ENCODE assay signal across 9 cellular contexts in genomic region chr1:6207075-6207885, GRCh38. TPM values are rescaled to one million over a fixed set of nuclear protein-coding genes. Genes with fewer than 3 reads are reported as not detected.
DNase-seq lines count a peak whose midpoint lies in the region; ATAC-seq and TF ChIP-seq lines count a peak whose summit lies in the region.
"Had no signal": no experiment of that assay in that cellular context is flagged by ENCODE, and none has a peak within 500 bp of the region (broad histone marks: within the 10 kb centered on the region; RNA-seq: fewer than 3 reads in every experiment).

No MANE protein-coding gene starts in this region.

- ATAC-seq in activated naive CD4-positive, alpha-beta T cell treated with anti-CD3 and anti-CD28 coated beads, Interleukin-2, amount 50 U/mL, for 72 hours: no peak
- ATAC-seq in right cardiac atrium (peak in 1 of 2 donors; percentile 12), HG03342 (IDR thresholded peaks at IDR 0.05; ENCODE audit: unreplicated experiment) (no peak)

- H3K27ac ChIP-seq in right cardiac atrium (ENCODE audit: low read length) (peak overlapping the region; percentile 57), stomach (no peak overlapping the region)

- peak overlapping the region; percentile 62 for H3K4me3 ChIP-seq in right cardiac atrium (ENCODE audit: low read length)
- peak overlapping the region; percentile 58 to 78 (median 58) for H3K4me3 ChIP-seq in stomach

- no peaks in the 10 kb centered on the region for H3K9me3 Mint-ChIP-seq in activated naive CD4-positive, alpha-beta T cell treated with anti-CD3 and anti-CD28 coated beads, Interleukin-2, amount 50 U/mL, for 24 hours
- H3K9me3 Mint-ChIP-seq in activated naive CD4-positive, alpha-beta T cell treated with anti-CD3 and anti-CD28 coated beads, Interleukin-2, amount 50 U/mL, for 72 hours: no peaks in the 10 kb centered on the region
- no peaks in the 10 kb centered on the region for H3K9me3 Mint-ChIP-seq in activated T-helper 1 cell treated with anti-CD3 and anti-CD28 coated beads, Interleukin-12 subunit alpha, Interleukin-12 subunit beta, Interleukin-2, Interleukin-4 antibody, amounts not matched to agents 30 ng/mL and 10 ng/mL and 1 ng/mL, durations not matched to agents 14 hours and 24 hours and 36 hours

- H3K4me1 ChIP-seq in right cardiac atrium (ENCODE audit: control insufficient read depth, insufficient read depth, low read length) (no peaks in the 10 kb centered on the region), stomach (peaks cover 37 to 54% (median 48%) of the 10 kb centered on the region in 4 donors)
- H3K4me1 ChIP-seq: BE2C had no signal

- peaks cover 15% of the 10 kb centered on the region for H3K27me3 Mint-ChIP-seq in activated naive CD4-positive, alpha-beta T cell treated with anti-CD3 and anti-CD28 coated beads, Interleukin-2, amount 50 U/mL, for 24 hours
- peaks cover 2% of the 10 kb centered on the region for H3K27me3 Mint-ChIP-seq in activated T-helper 1 cell treated with anti-CD3 and anti-CD28 coated beads, Interleukin-12 subunit alpha, Interleukin-12 subunit beta, Interleukin-2, Interleukin-4 antibody, amounts not matched to agents 30 ng/mL and 10 ng/mL and 1 ng/mL, durations not matched to agents 14 hours and 24 hours and 36 hours (ENCODE audit: insufficient read depth)

- H3K27ac Mint-ChIP-seq in activated naive CD4-positive, alpha-beta T cell treated with anti-CD3 and anti-CD28 coated beads, Interleukin-2, amount 50 U/mL, for 24 hours: no peak overlapping the region
- no peak overlapping the region for H3K27ac Mint-ChIP-seq in activated naive CD4-positive, alpha-beta T cell treated with anti-CD3 and anti-CD28 coated beads, Interleukin-2, amount 50 U/mL, for 72 hours
- H3K27ac Mint-ChIP-seq in activated T-helper 1 cell treated with anti-CD3 and anti-CD28 coated beads, Interleukin-12 subunit alpha, Interleukin-12 subunit beta, Interleukin-2, Interleukin-4 antibody, amounts not matched to agents 30 ng/mL and 10 ng/mL and 1 ng/mL, durations not matched to agents 14 hours and 24 hours and 36 hours: peak overlapping the region; percentile 61

- TF ChIP-seq POLR2A in stomach (IDR thresholded peaks at IDR 0.05): no peak

- peaks cover 3% of the 10 kb centered on the region for H3K4me1 Mint-ChIP-seq in activated naive CD4-positive, alpha-beta T cell treated with anti-CD3 and anti-CD28 coated beads, Interleukin-2, amount 50 U/mL, for 24 hours
- peaks cover 14% of the 10 kb centered on the region for H3K4me1 Mint-ChIP-seq in activated T-helper 1 cell treated with anti-CD3 and anti-CD28 coated beads, Interleukin-12 subunit alpha, Interleukin-12 subunit beta, Interleukin-2, Interleukin-4 antibody, amounts not matched to agents 30 ng/mL and 10 ng/mL and 1 ng/mL, durations not matched to agents 14 hours and 24 hours and 36 hours (ENCODE audit: low read depth)

- no peaks in the 10 kb centered on the region for H3K36me3 Mint-ChIP-seq in activated naive CD4-positive, alpha-beta T cell treated with anti-CD3 and anti-CD28 coated beads, Interleukin-2, amount 50 U/mL, for 24 hours
- no peaks in the 10 kb centered on the region for H3K36me3 Mint-ChIP-seq in activated naive CD4-positive, alpha-beta T cell treated with anti-CD3 and anti-CD28 coated beads, Interleukin-2, amount 50 U/mL, for 72 hours
- peaks cover 13% of the 10 kb centered on the region for H3K36me3 Mint-ChIP-seq in activated T-helper 1 cell treated with anti-CD3 and anti-CD28 coated beads, Interleukin-12 subunit alpha, Interleukin-12 subunit beta, Interleukin-2, Interleukin-4 antibody, amounts not matched to agents 30 ng/mL and 10 ng/mL and 1 ng/mL, durations not matched to agents 14 hours and 24 hours and 36 hours (ENCODE audit: low read depth)

- H3K9me3 ChIP-seq in right cardiac atrium (ENCODE audit: control insufficient read depth, low read length) (no peaks in the 10 kb centered on the region), stomach (no peaks in the 10 kb centered on the region)
- H3K9me3 ChIP-seq: BE2C had no signal

- 63% methylated on average over 19 of the region's 19 CpGs for WGBS in right cardiac atrium
- 83 to 93% (median 86%) methylated on average over 15 to 19 of the region's 19 CpGs for WGBS in stomach, 5 donors

- TF ChIP-seq EP300 in stomach (IDR thresholded peaks at IDR 0.05): no peak

- TF ChIP-seq CTCF in stomach (IDR thresholded peaks at IDR 0.05): no peak

- intact Hi-C loops in activated T-helper 1 cell treated with anti-CD3 and anti-CD28 coated beads, Interleukin-12 subunit alpha, Interleukin-12 subunit beta, Interleukin-2, Interleukin-4 antibody, amounts not matched to agents 30 ng/mL and 10 ng/mL and 1 ng/mL, durations not matched to agents 14 hours and 24 hours and 36 hours (cut with micrococcal nuclease): loop anchor here (2.0 kb wide), 1 partner anchor 396 kb away; the partner anchor contains the start of gene KLHL21
- intact Hi-C loops in right cardiac atrium (cut with DNase I) (no loop called here), stomach (cut with DNase I; ENCODE audit: low total_unique reads) (loop anchor here (10.0 kb wide), 1 partner anchor 212 kb away; the partner anchor contains the start of gene NPHP4)

- no peak for DNase-seq in activated naive CD4-positive, alpha-beta T cell treated with anti-CD3 and anti-CD28 coated beads, Interleukin-2, amount 50 U/mL, for 72 hours (ENCODE audit: low spot score in 2 of 2)
- no peak for DNase-seq in activated T-helper 1 cell treated with anti-CD3 and anti-CD28 coated beads, Interleukin-12 subunit alpha, Interleukin-12 subunit beta, Interleukin-2, Interleukin-4 antibody, amounts not matched to agents 30 ng/mL and 10 ng/mL and 1 ng/mL, durations not matched to agents 14 hours and 24 hours and 36 hours (ENCODE audit: low spot score)
- DNase-seq in right cardiac atrium: peak in 1 of 3 donors; percentile 80
- no peak for DNase-seq in stomach
- no peak for DNase-seq in DMS 273 treated with DMSO at 0.1 percent for 48 hours (lab: John Stamatoyannopoulos, UW)
- no peak for DNase-seq in NCI-H187 treated with DMSO at 0.1 percent for 48 hours (lab: John Stamatoyannopoulos, UW)
- DNase-seq: BE2C had no signal

- H3K36me3 ChIP-seq in stomach: peaks cover 0 to 24% (median 16%) of the 10 kb centered on the region in 4 donors

- H3K27me3 ChIP-seq in right cardiac atrium (ENCODE audit: control insufficient read depth, insufficient read depth): no peaks in the 10 kb centered on the region
- peaks cover 0 to 41% (median 0%) of the 10 kb centered on the region in 3 donors for H3K27me3 ChIP-seq in stomach
- H3K27me3 ChIP-seq: BE2C had no signal

- peak overlapping the region; percentile 63 for H3K4me3 Mint-ChIP-seq in activated naive CD4-positive, alpha-beta T cell treated with anti-CD3 and anti-CD28 coated beads, Interleukin-2, amount 50 U/mL, for 24 hours
- peak overlapping the region; percentile 84 for H3K4me3 Mint-ChIP-seq in activated T-helper 1 cell treated with anti-CD3 and anti-CD28 coated beads, Interleukin-12 subunit alpha, Interleukin-12 subunit beta, Interleukin-2, Interleukin-4 antibody, amounts not matched to agents 30 ng/mL and 10 ng/mL and 1 ng/mL, durations not matched to agents 14 hours and 24 hours and 36 hours

RNA-seq across cellular contexts. Expression of gene RNF207, which starts 1.4 kb away (rescaled TPM):
- total RNA-seq in activated naive CD4-positive, alpha-beta T cell treated with anti-CD3 and anti-CD28 coated beads, Interleukin-2, amount 50 U/mL, for 72 hours: 10 to 100 TPM in 1 of 2 donors, 1 to 10 TPM in 1; 1.5 to 20.6 TPM
- total RNA-seq in activated T-helper 1 cell treated with anti-CD3 and anti-CD28 coated beads, Interleukin-12 subunit alpha, Interleukin-12 subunit beta, Interleukin-2, Interleukin-4 antibody, amounts not matched to agents 30 ng/mL and 10 ng/mL and 1 ng/mL, durations not matched to agents 14 hours and 24 hours and 36 hours: 65.8 and 71.6 TPM in 2 replicates
- total RNA-seq in right cardiac atrium: 10 to 100 TPM; 33.7 to 97.4 (median 63.7) TPM
- 55.2 TPM for polyA plus RNA-seq in right cardiac atrium
- 100 to 1,000 TPM in 1 of 5 donors, 10 to 100 TPM in 4; 11.9 to 112 (median 69.4) TPM for total RNA-seq in stomach
- polyA plus RNA-seq in stomach: 10 to 100 TPM in 1 of 3 donors, 1 to 10 TPM in 2; 1.5 to 17.5 (median 3.9) TPM

RNA-seq across cellular contexts. Expression of gene RPL22, which starts 7.9 kb away (rescaled TPM):
- 100 to 1,000 TPM; 514 to 595 TPM for total RNA-seq in activated naive CD4-positive, alpha-beta T cell treated with anti-CD3 and anti-CD28 coated beads, Interleukin-2, amount 50 U/mL, for 72 hours
- 421 and 457 TPM in 2 replicates for total RNA-seq in activated T-helper 1 cell treated with anti-CD3 and anti-CD28 coated beads, Interleukin-12 subunit alpha, Interleukin-12 subunit beta, Interleukin-2, Interleukin-4 antibody, amounts not matched to agents 30 ng/mL and 10 ng/mL and 1 ng/mL, durations not matched to agents 14 hours and 24 hours and 36 hours
- total RNA-seq in right cardiac atrium: 100 to 1,000 TPM; 247 to 309 (median 276) TPM
- 260 TPM for polyA plus RNA-seq in right cardiac atrium
- total RNA-seq in stomach: 100 to 1,000 TPM; 103 to 301 (median 166) TPM
- polyA plus RNA-seq in stomach: 100 to 1,000 TPM; 343 to 718 (median 413) TPM

RNA-seq across cellular contexts. Expression of gene CHD5, which starts 27.2 kb away (rescaled TPM):
- total RNA-seq in activated naive CD4-positive, alpha-beta T cell treated with anti-CD3 and anti-CD28 coated beads, Interleukin-2, amount 50 U/mL, for 72 hours: under 1 TPM; 0.47 to 0.59 TPM
- 0.62 and 0.83 TPM in 2 replicates for total RNA-seq in activated T-helper 1 cell treated with anti-CD3 and anti-CD28 coated beads, Interleukin-12 subunit alpha, Interleukin-12 subunit beta, Interleukin-2, Interleukin-4 antibody, amounts not matched to agents 30 ng/mL and 10 ng/mL and 1 ng/mL, durations not matched to agents 14 hours and 24 hours and 36 hours
- total RNA-seq in right cardiac atrium (under 1 TPM; 0.23 to 0.53 (median 0.35) TPM), stomach (under 1 TPM in 4 of 5 donors, not detected in 1; 0.29 to 0.92 (median 0.37) TPM)
- polyA plus RNA-seq in right cardiac atrium (0.29 TPM), stomach (under 1 TPM; 0.06 to 0.83 (median 0.15) TPM)

RNA-seq across cellular contexts. Expression of gene ICMT, which starts 28.5 kb away (rescaled TPM):
- 10 to 100 TPM; 31.6 to 34.1 TPM for total RNA-seq in activated naive CD4-positive, alpha-beta T cell treated with anti-CD3 and anti-CD28 coated beads, Interleukin-2, amount 50 U/mL, for 72 hours
- 65.0 and 65.9 TPM in 2 replicates for total RNA-seq in activated T-helper 1 cell treated with anti-CD3 and anti-CD28 coated beads, Interleukin-12 subunit alpha, Interleukin-12 subunit beta, Interleukin-2, Interleukin-4 antibody, amounts not matched to agents 30 ng/mL and 10 ng/mL and 1 ng/mL, durations not matched to agents 14 hours and 24 hours and 36 hours
- 10 to 100 TPM; 52.1 to 59.6 (median 54.1) TPM for total RNA-seq in right cardiac atrium
- polyA plus RNA-seq in right cardiac atrium: 39.9 TPM
- 10 to 100 TPM; 16.3 to 67.9 (median 35.2) TPM for total RNA-seq in stomach
- polyA plus RNA-seq in stomach: 10 to 100 TPM in 2 of 3 donors, 1 to 10 TPM in 1; 9.9 to 15.9 (median 14.6) TPM

RNA-seq across cellular contexts. Expression of gene HES3, which starts 36.7 kb away (rescaled TPM):
- total RNA-seq in activated naive CD4-positive, alpha-beta T cell treated with anti-CD3 and anti-CD28 coated beads, Interleukin-2, amount 50 U/mL, for 72 hours: not detected
- not detected in 2 replicates for total RNA-seq in activated T-helper 1 cell treated with anti-CD3 and anti-CD28 coated beads, Interleukin-12 subunit alpha, Interleukin-12 subunit beta, Interleukin-2, Interleukin-4 antibody, amounts not matched to agents 30 ng/mL and 10 ng/mL and 1 ng/mL, durations not matched to agents 14 hours and 24 hours and 36 hours
- total RNA-seq in right cardiac atrium (not detected), stomach (not detected)
- polyA plus RNA-seq in right cardiac atrium (not detected), stomach (not detected)

Comparison
In these comparisons a context has a peak if more than half of its experiments do, and no peak if none do; other contexts are left out.
1. intact Hi-C loops: an anchor here in activated T-helper 1 cell treated with anti-CD3 and anti-CD28 coated beads, Interleukin-12 subunit alpha, Interleukin-12 subunit beta, Interleukin-2, Interleukin-4 antibody, amounts not matched to agents 30 ng/mL and 10 ng/mL and 1 ng/mL, durations not matched to agents 14 hours and 24 hours and 36 hours (2.0 kb wide) and stomach (10.0 kb wide); none called in right cardiac atrium.